1 cellular context compared by ENCODE assay signal in the genomic region with DNA sequence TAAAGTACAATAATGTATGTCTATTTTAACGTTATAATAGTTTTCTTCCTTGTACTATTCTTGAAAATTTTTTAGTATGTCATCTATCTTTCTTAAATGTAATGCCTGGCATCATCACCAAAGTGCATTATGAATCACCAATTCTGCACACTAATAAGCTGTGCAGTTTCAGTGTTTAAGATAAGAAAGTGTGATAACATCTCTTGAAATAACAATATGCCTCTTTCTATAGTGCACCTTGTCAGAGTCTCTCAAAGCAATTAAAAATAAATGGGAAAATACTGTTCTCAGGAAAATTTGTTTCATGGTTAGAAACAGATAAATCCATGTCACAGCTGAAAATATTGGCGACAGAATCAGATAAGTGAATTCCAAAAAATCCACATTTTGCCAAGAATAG.
TF ChIP-seq lines count a peak whose summit lies in the region.

No MANE protein-coding gene starts in this region.

TF ChIP-seq in SK-N-SH treated with all-trans-retinoic acid at 6 μM for 48 hours, 23 proteins besides CTCF, POLR2A, EP300 and RAD21 (continued from another document):
- TF ChIP-seq, protein P1, sequence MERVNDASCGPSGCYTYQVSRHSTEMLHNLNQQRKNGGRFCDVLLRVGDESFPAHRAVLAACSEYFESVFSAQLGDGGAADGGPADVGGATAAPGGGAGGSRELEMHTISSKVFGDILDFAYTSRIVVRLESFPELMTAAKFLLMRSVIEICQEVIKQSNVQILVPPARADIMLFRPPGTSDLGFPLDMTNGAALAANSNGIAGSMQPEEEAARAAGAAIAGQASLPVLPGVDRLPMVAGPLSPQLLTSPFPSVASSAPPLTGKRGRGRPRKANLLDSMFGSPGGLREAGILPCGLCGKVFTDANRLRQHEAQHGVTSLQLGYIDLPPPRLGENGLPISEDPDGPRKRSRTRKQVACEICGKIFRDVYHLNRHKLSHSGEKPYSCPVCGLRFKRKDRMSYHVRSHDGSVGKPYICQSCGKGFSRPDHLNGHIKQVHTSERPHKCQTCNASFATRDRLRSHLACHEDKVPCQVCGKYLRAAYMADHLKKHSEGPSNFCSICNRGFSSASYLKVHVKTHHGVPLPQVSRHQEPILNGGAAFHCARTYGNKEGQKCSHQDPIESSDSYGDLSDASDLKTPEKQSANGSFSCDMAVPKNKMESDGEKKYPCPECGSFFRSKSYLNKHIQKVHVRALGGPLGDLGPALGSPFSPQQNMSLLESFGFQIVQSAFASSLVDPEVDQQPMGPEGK (CRISPR knock-in tag; IDR thresholded peaks at IDR 0.05; ENCODE audit: borderline replicate concordance): no peak
- TF ChIP-seq SNAI2 (CRISPR knock-in tag; IDR thresholded peaks at IDR 0.05) (no peak), TOX (CRISPR knock-in tag; IDR thresholded peaks at IDR 0.05; ENCODE audit: borderline replicate concordance) (no peak), ARNTL (CRISPR knock-in tag; IDR thresholded peaks at IDR 0.05; ENCODE audit: borderline replicate concordance, low read depth) (no peak), ZFP3 (CRISPR knock-in tag; IDR thresholded peaks at IDR 0.05) (peak; percentile 60; the same call in 1 of the 2 replicates), ZNF565 (CRISPR knock-in tag; conservative IDR thresholded peaks at IDR 0.05; ENCODE audit: low read depth) (no peak), ZNF8 (CRISPR knock-in tag; IDR thresholded peaks at IDR 0.05) (no peak), BACH2 (CRISPR knock-in tag; IDR thresholded peaks at IDR 0.05; ENCODE audit: borderline replicate concordance) (no peak), ZC3H10 (CRISPR knock-in tag; IDR thresholded peaks at IDR 0.05) (no peak), ZNF70 (CRISPR knock-in tag; IDR thresholded peaks at IDR 0.05) (no peak), OSR1 (CRISPR knock-in tag; IDR thresholded peaks at IDR 0.05) (no peak), RARB (CRISPR knock-in tag; IDR thresholded peaks at IDR 0.05) (no peak), ZFP30 (CRISPR knock-in tag; IDR thresholded peaks at IDR 0.05) (no peak), GLIS3 (CRISPR knock-in tag; IDR thresholded peaks at IDR 0.05) (no peak), TCF4 (CRISPR knock-in tag; IDR thresholded peaks at IDR 0.05; ENCODE audit: borderline replicate concordance) (peak; percentile 67; the same call in 1 of the 2 replicates), ISL1 (CRISPR knock-in tag; IDR thresholded peaks at IDR 0.05) (peak; percentile 95), PPARA (CRISPR knock-in tag; IDR thresholded peaks at IDR 0.05; ENCODE audit: borderline replicate concordance) (no peak)
- TF ChIP-seq, protein P2, sequence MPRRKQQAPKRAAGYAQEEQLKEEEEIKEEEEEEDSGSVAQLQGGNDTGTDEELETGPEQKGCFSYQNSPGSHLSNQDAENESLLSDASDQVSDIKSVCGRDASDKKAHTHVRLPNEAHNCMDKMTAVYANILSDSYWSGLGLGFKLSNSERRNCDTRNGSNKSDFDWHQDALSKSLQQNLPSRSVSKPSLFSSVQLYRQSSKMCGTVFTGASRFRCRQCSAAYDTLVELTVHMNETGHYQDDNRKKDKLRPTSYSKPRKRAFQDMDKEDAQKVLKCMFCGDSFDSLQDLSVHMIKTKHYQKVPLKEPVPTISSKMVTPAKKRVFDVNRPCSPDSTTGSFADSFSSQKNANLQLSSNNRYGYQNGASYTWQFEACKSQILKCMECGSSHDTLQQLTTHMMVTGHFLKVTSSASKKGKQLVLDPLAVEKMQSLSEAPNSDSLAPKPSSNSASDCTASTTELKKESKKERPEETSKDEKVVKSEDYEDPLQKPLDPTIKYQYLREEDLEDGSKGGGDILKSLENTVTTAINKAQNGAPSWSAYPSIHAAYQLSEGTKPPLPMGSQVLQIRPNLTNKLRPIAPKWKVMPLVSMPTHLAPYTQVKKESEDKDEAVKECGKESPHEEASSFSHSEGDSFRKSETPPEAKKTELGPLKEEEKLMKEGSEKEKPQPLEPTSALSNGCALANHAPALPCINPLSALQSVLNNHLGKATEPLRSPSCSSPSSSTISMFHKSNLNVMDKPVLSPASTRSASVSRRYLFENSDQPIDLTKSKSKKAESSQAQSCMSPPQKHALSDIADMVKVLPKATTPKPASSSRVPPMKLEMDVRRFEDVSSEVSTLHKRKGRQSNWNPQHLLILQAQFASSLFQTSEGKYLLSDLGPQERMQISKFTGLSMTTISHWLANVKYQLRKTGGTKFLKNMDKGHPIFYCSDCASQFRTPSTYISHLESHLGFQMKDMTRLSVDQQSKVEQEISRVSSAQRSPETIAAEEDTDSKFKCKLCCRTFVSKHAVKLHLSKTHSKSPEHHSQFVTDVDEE (CRISPR knock-in tag; IDR thresholded peaks at IDR 0.05): peak; percentile 71; the same call in 1 of the 2 replicates
- TF ChIP-seq, protein P3, sequence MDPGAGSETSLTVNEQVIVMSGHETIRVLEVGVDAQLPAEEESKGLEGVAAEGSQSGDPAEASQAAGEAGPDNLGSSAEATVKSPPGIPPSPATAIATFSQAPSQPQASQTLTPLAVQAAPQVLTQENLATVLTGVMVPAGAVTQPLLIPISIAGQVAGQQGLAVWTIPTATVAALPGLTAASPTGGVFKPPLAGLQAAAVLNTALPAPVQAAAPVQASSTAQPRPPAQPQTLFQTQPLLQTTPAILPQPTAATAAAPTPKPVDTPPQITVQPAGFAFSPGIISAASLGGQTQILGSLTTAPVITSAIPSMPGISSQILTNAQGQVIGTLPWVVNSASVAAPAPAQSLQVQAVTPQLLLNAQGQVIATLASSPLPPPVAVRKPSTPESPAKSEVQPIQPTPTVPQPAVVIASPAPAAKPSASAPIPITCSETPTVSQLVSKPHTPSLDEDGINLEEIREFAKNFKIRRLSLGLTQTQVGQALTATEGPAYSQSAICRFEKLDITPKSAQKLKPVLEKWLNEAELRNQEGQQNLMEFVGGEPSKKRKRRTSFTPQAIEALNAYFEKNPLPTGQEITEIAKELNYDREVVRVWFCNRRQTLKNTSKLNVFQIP (CRISPR knock-in tag; IDR thresholded peaks at IDR 0.05; ENCODE audit: borderline replicate concordance, low read depth): no peak
